Comparison of ENCODE assay signal across 17 cellular contexts in the genomic region with DNA sequence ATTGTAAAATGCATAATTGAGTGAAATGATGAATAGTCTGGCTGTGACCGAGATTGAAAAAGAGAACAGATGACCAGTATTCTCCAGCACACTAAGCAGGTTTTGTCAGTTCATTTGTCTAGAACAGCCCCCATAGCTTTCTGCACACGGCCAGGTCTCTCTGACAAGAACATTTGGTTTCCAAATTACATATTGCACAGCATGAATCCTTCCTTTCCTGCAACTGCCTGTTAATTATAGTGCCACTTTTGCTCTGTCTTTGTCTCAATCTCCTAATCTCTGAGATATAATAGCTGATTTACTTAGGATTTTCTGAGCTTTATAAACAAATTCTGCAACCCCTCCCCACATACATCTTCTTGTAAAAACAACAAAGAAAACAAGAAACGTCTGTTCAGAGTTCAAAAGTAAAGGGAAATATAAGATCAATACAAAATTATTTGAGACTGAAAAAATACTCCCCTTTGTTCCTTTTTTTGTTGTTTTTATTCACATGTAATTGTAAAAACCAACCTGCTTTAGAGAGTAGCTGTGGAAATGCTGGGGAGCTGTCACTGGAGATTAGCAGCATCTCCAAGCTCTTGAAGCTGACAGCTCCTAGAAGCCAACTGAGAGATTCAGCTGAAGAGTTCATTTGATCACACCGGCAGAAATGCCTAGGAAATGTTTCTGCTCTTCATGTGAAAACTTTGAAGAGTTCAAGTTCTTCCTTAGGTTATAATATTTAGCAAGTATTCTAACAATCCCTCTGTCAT.
"Had no signal": no experiment of that assay in that cellular context is flagged by ENCODE, and none has a peak within 500 bp of the region (broad histone marks: within the 10 kb centered on the region; RNA-seq: fewer than 3 reads in every experiment).

No MANE protein-coding gene starts in this region.

- H3K4me3 ChIP-seq: gastroesophageal sphincter, heart left ventricle, left lung, right atrium auricular region, tibial artery, vagina had no signal

- DNase-seq: activated B cell treated with CpG ODN at 0.5 μM for 24 hours; activated CD4-positive, alpha-beta memory T cell treated with anti-CD3 and anti-CD28 coated beads, Interleukin-2, amount 10 ng/mL, durations not matched to agents 7 days and 5 days; activated CD4-positive, alpha-beta T cell treated with anti-CD3 and anti-CD28 coated beads for 48 hours; activated CD8-positive, alpha-beta memory T cell treated with anti-CD3 and anti-CD28 coated beads, Interleukin-2, amount 10 ng/mL, durations not matched to agents 7 days and 5 days; activated naive CD4-positive, alpha-beta T cell treated with Interleukin-2 at 50 U/mL for 16 hours; activated naive CD8-positive, alpha-beta T cell treated with anti-CD3 and anti-CD28 coated beads, Interleukin-2, amount 10 ng/mL, durations not matched to agents 7 days and 5 days; anterior cingulate cortex; effector CD4-positive, alpha-beta T cell; heart left ventricle; left lung; stimulated activated CD4-positive, alpha-beta T cell treated with anti-CD3 and anti-CD28 coated beads, Interleukin-12 subunit alpha, Interleukin-12 subunit beta, amount 100 ng/mL, for 4 hours; stimulated activated CD4-positive, alpha-beta T cell treated with anti-CD3 and anti-CD28 coated beads, Interleukin-2, amount 100 ng/mL, for 24 hours; stimulated activated naive CD8-positive, alpha-beta T cell treated with anti-CD3 and anti-CD28 coated beads, Interleukin-15, Interleukin-2, amounts not matched to agents 100 U/mL and 50 U/mL, for 24 hours; tibial artery had no signal

- H3K36me3 ChIP-seq: gastroesophageal sphincter, heart left ventricle, left lung, right atrium auricular region, tibial artery, vagina had no signal

- H3K4me1 ChIP-seq: gastroesophageal sphincter, heart left ventricle, left lung, right atrium auricular region, tibial artery, vagina had no signal

- H3K9me3 ChIP-seq: gastroesophageal sphincter, heart left ventricle, left lung, right atrium auricular region, tibial artery, vagina had no signal

- H3K27ac ChIP-seq: gastroesophageal sphincter, heart left ventricle, left lung, right atrium auricular region, tibial artery, vagina had no signal

- H3K27me3 ChIP-seq: gastroesophageal sphincter, heart left ventricle, left lung, right atrium auricular region, tibial artery, vagina had no signal
